17 cellular contexts compared by ENCODE assay signal in the genomic region with DNA sequence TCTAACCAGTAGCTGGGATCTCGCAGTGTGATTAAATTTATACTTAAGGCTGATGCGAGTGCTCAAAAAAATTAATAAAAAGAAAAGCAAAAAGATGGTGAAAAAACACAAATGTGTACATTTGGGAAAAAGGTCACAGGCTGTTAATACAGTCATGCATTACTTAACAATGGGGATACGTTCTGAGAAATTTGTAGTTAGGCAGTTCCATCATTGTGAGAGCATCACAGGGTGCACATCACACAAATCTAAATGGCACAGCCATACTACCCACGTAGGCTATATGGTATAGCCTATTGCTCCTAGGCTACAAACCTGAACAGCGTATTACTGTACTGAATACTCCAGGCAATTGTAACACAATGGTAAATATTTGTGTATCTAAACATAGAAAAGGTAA.
DNase-seq lines count a peak whose midpoint lies in the region; TF ChIP-seq lines count a peak whose summit lies in the region.
"Had no signal": no experiment of that assay in that cellular context is flagged by ENCODE, and none has a peak within 500 bp of the region (broad histone marks: within the 10 kb centered on the region; RNA-seq: fewer than 3 reads in every experiment).

No MANE protein-coding gene starts in this region.

- no peaks in the 10 kb centered on the region for H3K27me3 ChIP-seq in sigmoid colon
- H3K27me3 ChIP-seq in ovary, result no peaks in the 10 kb centered on the region
- H3K27me3 ChIP-seq in prostate gland (replicated peaks; ENCODE audit: insufficient read depth), result no peaks in the 10 kb centered on the region

- peak overlapping the region in 3 of 4 donors; percentile 36 to 79 (median 75) for H3K27ac ChIP-seq in sigmoid colon
- H3K27ac ChIP-seq in ovary, result no peak overlapping the region
- no peak overlapping the region for H3K27ac ChIP-seq in prostate gland
- H3K27ac ChIP-seq: RWPE1 had no signal

- peaks cover 0 to 33% (median 29%) of the 10 kb centered on the region in 4 donors for H3K4me1 ChIP-seq in sigmoid colon
- peaks cover 3% of the 10 kb centered on the region for H3K4me1 ChIP-seq in ovary (ENCODE audit: insufficient read depth)
- H3K4me1 ChIP-seq in prostate gland (replicated peaks), result no peaks in the 10 kb centered on the region

- H3K36me3 ChIP-seq in sigmoid colon, result no peaks in the 10 kb centered on the region
- no peaks in the 10 kb centered on the region for H3K36me3 ChIP-seq in ovary
- no peaks in the 10 kb centered on the region for H3K36me3 ChIP-seq in prostate gland

- H3K9me3 Mint-ChIP-seq in HFFc6, result no peaks in the 10 kb centered on the region
- peaks cover 4% of the 10 kb centered on the region for H3K9me3 Mint-ChIP-seq in chondrocyte (ENCODE audit: low read depth)
- peaks cover 10% of the 10 kb centered on the region for H3K9me3 Mint-ChIP-seq in mesothelial cell of epicardium

- peak overlapping the region; percentile 62 for H3K27ac Mint-ChIP-seq in HFFc6
- H3K27ac Mint-ChIP-seq in chondrocyte (ENCODE audit: unreplicated experiment), result peak overlapping the region; percentile 77
- peak overlapping the region; percentile 93 for H3K27ac Mint-ChIP-seq in mesothelial cell of epicardium
- H3K27ac Mint-ChIP-seq: CD14-positive monocyte had no signal

- TF ChIP-seq EP300 in sigmoid colon (IDR thresholded peaks at IDR 0.05) (no peak), ovary (IDR thresholded peaks at IDR 0.05) (no peak)

- H3K4me1 Mint-ChIP-seq in HFFc6 (ENCODE audit: low read depth) (peaks cover 42% of the 10 kb centered on the region), chondrocyte (ENCODE audit: low read depth) (peaks cover 13% of the 10 kb centered on the region), mesothelial cell of epicardium (peaks cover 21% of the 10 kb centered on the region)
- H3K4me1 Mint-ChIP-seq: CD14-positive monocyte had no signal

- intact Hi-C loops in sigmoid colon (cut with DNase I), result loop anchor here (10.0 kb wide), 3 partner anchors 58 to 328 kb away; no protein-coding TSS in a partner anchor
- intact Hi-C loops in ovary (cut with DNase I), result no loop called here
- intact Hi-C loops in prostate gland (cut with DNase I), result no loop called here

- H3K9me3 ChIP-seq in sigmoid colon (no peaks in the 10 kb centered on the region), ovary (no peaks in the 10 kb centered on the region), prostate gland (no peaks in the 10 kb centered on the region)

- TF ChIP-seq CTCF in HFFc6 (IDR thresholded peaks at IDR 0.05) (no peak), chondrocyte (IDR thresholded peaks at IDR 0.05) (no peak), mesothelial cell of epicardium (IDR thresholded peaks at IDR 0.05; ENCODE audit: unreplicated experiment) (no peak), sigmoid colon (IDR thresholded peaks at IDR 0.05) (no peak), ovary (IDR thresholded peaks at IDR 0.05) (no peak), prostate gland (IDR thresholded peaks at IDR 0.05) (no peak)

- no peak for DNase-seq in HFFc6
- DNase-seq in chondrocyte (ENCODE audit: low spot score), result no peak
- DNase-seq in mesothelial cell of epicardium (ENCODE audit: low spot score in 2 of 2, unreplicated experiment in 2 of 2), result no peak
- DNase-seq in sigmoid colon, result no peak
- no peak for DNase-seq in NCI-H1092 treated with DMSO at 0.1 percent for 48 hours (lab: John Stamatoyannopoulos, UW)
- DNase-seq in NOMO-1 treated with dmso at 0.1 percent for 144 hours (lab: John Stamatoyannopoulos, UW; ENCODE audit: unreplicated experiment), result no peak
- no peak for DNase-seq in ovary
- no peak for DNase-seq in prostate gland (ENCODE audit: low spot score)
- DNase-seq: ACHN, AML-193, GF-D8, NCI-H2029, NCI-H2171, NCI-H446, NCI-H774 had no signal

- H3K36me3 Mint-ChIP-seq in HFFc6 (ENCODE audit: low read depth), result peaks cover 5% of the 10 kb centered on the region; the same call in 1 of the 2 replicates
- H3K36me3 Mint-ChIP-seq in chondrocyte (ENCODE audit: low read depth), result no peaks in the 10 kb centered on the region
- no peaks in the 10 kb centered on the region for H3K36me3 Mint-ChIP-seq in mesothelial cell of epicardium
- H3K36me3 Mint-ChIP-seq: CD14-positive monocyte had no signal

- H3K27me3 Mint-ChIP-seq in HFFc6 (ENCODE audit: insufficient read depth), result no peaks in the 10 kb centered on the region
- no peaks in the 10 kb centered on the region for H3K27me3 Mint-ChIP-seq in chondrocyte (ENCODE audit: low read depth)
- no peaks in the 10 kb centered on the region for H3K27me3 Mint-ChIP-seq in mesothelial cell of epicardium (ENCODE audit: low read depth)

- TF ChIP-seq POLR2A in sigmoid colon (IDR thresholded peaks at IDR 0.05), result no peak
- no peak for TF ChIP-seq POLR2A in ovary (IDR thresholded peaks at IDR 0.05)
- no peak for TF ChIP-seq POLR2A in prostate gland (IDR thresholded peaks at IDR 0.05)

- H3K4me3 ChIP-seq in sigmoid colon (no peak overlapping the region), ovary (no peak overlapping the region), prostate gland (no peak overlapping the region)

- WGBS in sigmoid colon, 2 donors, result 36 to 66% methylated on average over 5 of the region's 5 CpGs
- WGBS in ovary, 3 donors, result 75 to 81% (median 76%) methylated on average over 5 of the region's 5 CpGs
- WGBS in prostate gland, result 61% methylated on average over 5 of the region's 5 CpGs

- H3K4me3 Mint-ChIP-seq in HFFc6 (peak overlapping the region; percentile 63), chondrocyte (ENCODE audit: unreplicated experiment) (peak overlapping the region; percentile 48), mesothelial cell of epicardium (peak overlapping the region; percentile 33)
- H3K4me3 Mint-ChIP-seq: CD14-positive monocyte had no signal

Comparison
In these comparisons a context has a peak if more than half of its experiments do, and no peak if none do; other contexts are left out.
1. H3K27ac ChIP-seq: peak in sigmoid colon (3 of 4); none in ovary (0 of 2) and prostate gland (0 of 2).
2. Peak in every context shown above with its lines, with median percentiles within 50 percentile points of each other: H3K27ac Mint-ChIP-seq and H3K4me3 Mint-ChIP-seq.